10 cellular contexts compared by ENCODE assay signal in the genomic region with DNA sequence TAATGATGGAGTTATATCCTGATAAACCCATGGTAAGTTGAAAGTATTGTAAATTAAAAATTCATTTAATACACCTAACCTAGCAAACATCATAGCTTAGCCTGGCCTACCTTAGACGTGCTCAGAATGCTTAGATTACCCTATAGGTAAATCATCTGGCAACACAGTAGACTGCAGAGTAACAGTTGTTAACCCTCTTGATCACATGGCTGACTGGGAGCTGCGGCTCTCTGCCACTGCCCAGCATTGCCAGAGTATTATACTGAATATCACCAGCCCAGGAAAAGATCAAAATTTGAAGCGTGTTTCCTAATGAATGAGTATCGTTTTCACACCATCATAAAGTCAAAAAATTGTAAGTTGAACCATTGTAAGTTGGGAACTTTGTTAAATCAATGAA. TPM values are rescaled to one million over a fixed set of nuclear protein-coding genes. Genes with fewer than 3 reads are reported as not detected.
DNase-seq lines count a peak whose midpoint lies in the region; ATAC-seq, FAIRE-seq and TF ChIP-seq lines count a peak whose summit lies in the region.
"Had no signal": no experiment of that assay in that cellular context is flagged by ENCODE, and none has a peak within 500 bp of the region (broad histone marks: within the 10 kb centered on the region; RNA-seq: fewer than 3 reads in every experiment).

No MANE protein-coding gene starts in this region.

- peak overlapping the region in 10 of 12 donors; percentile 18 to 70 (median 62) for H3K27ac ChIP-seq in heart left ventricle
- peak overlapping the region; percentile 62 to 74 (median 70) for H3K27ac ChIP-seq in gastrocnemius medialis

- CTCF ChIA-PET in T-cell (lab: Charles Lee): interaction anchor here (0.6 to 2.7 kb wide), 19 partner anchors 10 to 1207 kb away, joined by 3 to 34 read pairs (median 4); a partner anchor contains a TSS

- POLR2A ChIA-PET in T-cell (lab: Charles Lee): interaction anchor here (0.6 kb wide), 2 partner anchors 60 to 204 kb away, joined by 3 to 6 read pairs; no protein-coding TSS in a partner anchor

- H3K36me3 Mint-ChIP-seq in T-cell: no peaks in the 10 kb centered on the region
- H3K36me3 Mint-ChIP-seq in endothelial cell (ENCODE audit: low read depth, unreplicated experiment): no peaks in the 10 kb centered on the region

- no peak for TF ChIP-seq CTCF in heart left ventricle (IDR thresholded peaks at IDR 0.05)
- no peak for TF ChIP-seq CTCF in gastrocnemius medialis (IDR thresholded peaks at IDR 0.05 in 4 of 5, conservative IDR thresholded peaks at IDR 0.05 in 1 of 5)
- no peak for TF ChIP-seq CTCF in endothelial cell (IDR thresholded peaks at IDR 0.05; ENCODE audit: unreplicated experiment)

- H3K27me3 Mint-ChIP-seq in T-cell: no peaks in the 10 kb centered on the region
- H3K27me3 Mint-ChIP-seq in endothelial cell (ENCODE audit: unreplicated experiment): peaks cover 1% of the 10 kb centered on the region

- H3K9me3 Mint-ChIP-seq in T-cell: no peaks in the 10 kb centered on the region
- H3K9me3 Mint-ChIP-seq in endothelial cell (ENCODE audit: unreplicated experiment): no peaks in the 10 kb centered on the region

- WGBS in heart left ventricle, 4 donors: 45 to 54% (median 49%) methylated on average over 4 of the region's 4 CpGs

- no peak for TF ChIP-seq POLR2A in GM12892 (IDR thresholded peaks at IDR 0.05; ENCODE audit: low read depth, low read length)
- no peak for TF ChIP-seq POLR2A in heart left ventricle (IDR thresholded peaks at IDR 0.05)
- TF ChIP-seq POLR2A in gastrocnemius medialis (IDR thresholded peaks at IDR 0.05): no peak

- H3K4me3 ChIP-seq in heart left ventricle (no peak overlapping the region), gastrocnemius medialis (no peak overlapping the region)

- H3K27ac Mint-ChIP-seq in T-cell: peak overlapping the region; percentile 80 to 88
- H3K27ac Mint-ChIP-seq in endothelial cell (ENCODE audit: unreplicated experiment): no peak overlapping the region

- in situ Hi-C loops in gastrocnemius medialis (cut with MboI; ENCODE audit: low sequenced_read_pairs in 4 of 4): loop anchor here (5.0 to 25.0 kb wide), 3 partner anchors 160 to 512 kb away; a partner anchor contains a TSS

- peaks cover 6 to 10% (median 6%) of the 10 kb centered on the region in 3 donors for H3K4me1 Mint-ChIP-seq in T-cell
- no peaks in the 10 kb centered on the region for H3K4me1 Mint-ChIP-seq in endothelial cell (ENCODE audit: unreplicated experiment)

- H3K27me3 ChIP-seq in heart left ventricle (no peaks in the 10 kb centered on the region), gastrocnemius medialis (no peaks in the 10 kb centered on the region)

- intact Hi-C loops in heart left ventricle (cut with DNase I) (loop anchor here in 8 of 10 donors (1.0 to 10.0 kb wide), 9 partner anchors 100 to 520 kb away; a partner anchor contains a TSS), gastrocnemius medialis (cut with DNase I; ENCODE audit: low total_unique reads) (loop anchor here (1.0 to 2.0 kb wide), 4 partner anchors 60 to 203 kb away; a partner anchor contains a TSS)

- H3K9me3 ChIP-seq in heart left ventricle (no peaks in the 10 kb centered on the region), gastrocnemius medialis (no peaks in the 10 kb centered on the region)

- H3K4me1 ChIP-seq in heart left ventricle (peaks cover 0 to 11% (median 0%) of the 10 kb centered on the region in 12 donors), gastrocnemius medialis (peaks cover 0 to 14% of the 10 kb centered on the region in 2 donors)

- peak; percentile 53 for FAIRE-seq in GM12892 (lab: Jason Lieb, UNC)

- ATAC-seq in T-cell (replicated peaks in 1 of 4): peak in 3 of 4 experiments; percentile 20 to 44 (median 29)
- peak in 3 of 4 donors; percentile 27 to 57 (median 43) for ATAC-seq in heart left ventricle
- ATAC-seq in gastrocnemius medialis: peak; percentile 61 to 65
- ATAC-seq in HG03039 (IDR thresholded peaks at IDR 0.05; ENCODE audit: unreplicated experiment): no peak
- ATAC-seq in HG03139 (IDR thresholded peaks at IDR 0.05; ENCODE audit: unreplicated experiment): no peak

- no peak for DNase-seq in GM12892 (ENCODE audit: insufficient read length)
- DNase-seq in T-cell: no peak
- DNase-seq in heart left ventricle: no peak
- DNase-seq in gastrocnemius medialis: peak in 1 of 2 donors; percentile 23
- no peak for DNase-seq in endothelial cell (ENCODE audit: low spot score)
- DNase-seq in T-helper 9 cell: no peak
- DNase-seq: NCI-H1105 had no signal

- H3K36me3 ChIP-seq in heart left ventricle: peaks cover 0 to 20% (median 3%) of the 10 kb centered on the region in 9 donors
- H3K36me3 ChIP-seq in gastrocnemius medialis: no peaks in the 10 kb centered on the region

- no peak overlapping the region for H3K4me3 Mint-ChIP-seq in T-cell
- no peak overlapping the region for H3K4me3 Mint-ChIP-seq in endothelial cell (ENCODE audit: unreplicated experiment)

RNA-seq across cellular contexts. Expression of a gene that starts 17.8 kb away (rescaled TPM):
- polyA plus RNA-seq in GM12892 (2012; ENCODE audit: missing spikeins): not detected
- total RNA-seq in T-cell (not detected), heart left ventricle (not detected), gastrocnemius medialis (not detected), endothelial cell (ENCODE audit: unreplicated experiment) (not detected)
- polyA plus RNA-seq in heart left ventricle: not detected
- total RNA-seq: myocyte had no signal

Comparison
In these comparisons a context has a peak if more than half of its experiments do, and no peak if none do; other contexts are left out.
1. ATAC-seq: peak in T-cell (3 of 4), heart left ventricle (3 of 4) and gastrocnemius medialis (2 of 2); none in HG03039 (single experiment) and HG03139 (single experiment).